Comparison of ENCODE assay signal across 2 cellular contexts in the genomic region with DNA sequence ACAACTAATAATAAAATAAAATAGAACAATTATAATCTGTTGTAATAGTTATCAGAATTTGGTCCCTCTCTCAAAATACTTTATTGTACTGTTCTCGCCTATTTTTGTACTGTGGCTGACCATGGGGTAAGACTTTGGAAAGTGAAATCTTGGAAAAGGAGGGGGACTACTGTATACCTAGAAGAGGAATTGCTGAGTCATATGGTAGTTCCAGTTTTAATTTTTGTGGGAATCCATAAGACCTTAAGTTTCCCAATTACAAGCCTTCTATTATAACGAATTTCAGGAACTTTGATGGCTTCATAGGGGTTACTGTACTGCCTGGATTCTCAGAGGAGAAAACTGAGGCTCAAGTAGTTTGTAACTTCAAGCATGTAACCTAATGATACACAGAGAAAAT.
A peak's percentile ranks its signal among the peaks of the same experiment; 100 is the strongest.
TF ChIP-seq lines count a peak whose summit lies in the region.

No MANE protein-coding gene starts in this region.

TF ChIP-seq in GM23338, 12 proteins besides CTCF, POLR2A, EP300 and RAD21:
- TF ChIP-seq, protein P1, sequence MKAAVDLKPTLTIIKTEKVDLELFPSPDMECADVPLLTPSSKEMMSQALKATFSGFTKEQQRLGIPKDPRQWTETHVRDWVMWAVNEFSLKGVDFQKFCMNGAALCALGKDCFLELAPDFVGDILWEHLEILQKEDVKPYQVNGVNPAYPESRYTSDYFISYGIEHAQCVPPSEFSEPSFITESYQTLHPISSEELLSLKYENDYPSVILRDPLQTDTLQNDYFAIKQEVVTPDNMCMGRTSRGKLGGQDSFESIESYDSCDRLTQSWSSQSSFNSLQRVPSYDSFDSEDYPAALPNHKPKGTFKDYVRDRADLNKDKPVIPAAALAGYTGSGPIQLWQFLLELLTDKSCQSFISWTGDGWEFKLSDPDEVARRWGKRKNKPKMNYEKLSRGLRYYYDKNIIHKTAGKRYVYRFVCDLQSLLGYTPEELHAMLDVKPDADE (IDR thresholded peaks at IDR 0.05), result no peak
- TF ChIP-seq JUNB (IDR thresholded peaks at IDR 0.05; ENCODE audit: unreplicated experiment) (no peak), POLR2AphosphoS5 (IDR thresholded peaks at IDR 0.05; ENCODE audit: low read depth) (no peak), EZH2 (IDR thresholded peaks at IDR 0.05; ENCODE audit: low read depth, unreplicated experiment) (no peak), STAT1 (IDR thresholded peaks at IDR 0.05; ENCODE audit: unreplicated experiment) (no peak), EZH2phosphoT487 (IDR thresholded peaks at IDR 0.05; ENCODE audit: unreplicated experiment) (no peak), NANOG (IDR thresholded peaks at IDR 0.05; ENCODE audit: borderline replicate concordance) (no peak)
- TF ChIP-seq, protein P2, sequence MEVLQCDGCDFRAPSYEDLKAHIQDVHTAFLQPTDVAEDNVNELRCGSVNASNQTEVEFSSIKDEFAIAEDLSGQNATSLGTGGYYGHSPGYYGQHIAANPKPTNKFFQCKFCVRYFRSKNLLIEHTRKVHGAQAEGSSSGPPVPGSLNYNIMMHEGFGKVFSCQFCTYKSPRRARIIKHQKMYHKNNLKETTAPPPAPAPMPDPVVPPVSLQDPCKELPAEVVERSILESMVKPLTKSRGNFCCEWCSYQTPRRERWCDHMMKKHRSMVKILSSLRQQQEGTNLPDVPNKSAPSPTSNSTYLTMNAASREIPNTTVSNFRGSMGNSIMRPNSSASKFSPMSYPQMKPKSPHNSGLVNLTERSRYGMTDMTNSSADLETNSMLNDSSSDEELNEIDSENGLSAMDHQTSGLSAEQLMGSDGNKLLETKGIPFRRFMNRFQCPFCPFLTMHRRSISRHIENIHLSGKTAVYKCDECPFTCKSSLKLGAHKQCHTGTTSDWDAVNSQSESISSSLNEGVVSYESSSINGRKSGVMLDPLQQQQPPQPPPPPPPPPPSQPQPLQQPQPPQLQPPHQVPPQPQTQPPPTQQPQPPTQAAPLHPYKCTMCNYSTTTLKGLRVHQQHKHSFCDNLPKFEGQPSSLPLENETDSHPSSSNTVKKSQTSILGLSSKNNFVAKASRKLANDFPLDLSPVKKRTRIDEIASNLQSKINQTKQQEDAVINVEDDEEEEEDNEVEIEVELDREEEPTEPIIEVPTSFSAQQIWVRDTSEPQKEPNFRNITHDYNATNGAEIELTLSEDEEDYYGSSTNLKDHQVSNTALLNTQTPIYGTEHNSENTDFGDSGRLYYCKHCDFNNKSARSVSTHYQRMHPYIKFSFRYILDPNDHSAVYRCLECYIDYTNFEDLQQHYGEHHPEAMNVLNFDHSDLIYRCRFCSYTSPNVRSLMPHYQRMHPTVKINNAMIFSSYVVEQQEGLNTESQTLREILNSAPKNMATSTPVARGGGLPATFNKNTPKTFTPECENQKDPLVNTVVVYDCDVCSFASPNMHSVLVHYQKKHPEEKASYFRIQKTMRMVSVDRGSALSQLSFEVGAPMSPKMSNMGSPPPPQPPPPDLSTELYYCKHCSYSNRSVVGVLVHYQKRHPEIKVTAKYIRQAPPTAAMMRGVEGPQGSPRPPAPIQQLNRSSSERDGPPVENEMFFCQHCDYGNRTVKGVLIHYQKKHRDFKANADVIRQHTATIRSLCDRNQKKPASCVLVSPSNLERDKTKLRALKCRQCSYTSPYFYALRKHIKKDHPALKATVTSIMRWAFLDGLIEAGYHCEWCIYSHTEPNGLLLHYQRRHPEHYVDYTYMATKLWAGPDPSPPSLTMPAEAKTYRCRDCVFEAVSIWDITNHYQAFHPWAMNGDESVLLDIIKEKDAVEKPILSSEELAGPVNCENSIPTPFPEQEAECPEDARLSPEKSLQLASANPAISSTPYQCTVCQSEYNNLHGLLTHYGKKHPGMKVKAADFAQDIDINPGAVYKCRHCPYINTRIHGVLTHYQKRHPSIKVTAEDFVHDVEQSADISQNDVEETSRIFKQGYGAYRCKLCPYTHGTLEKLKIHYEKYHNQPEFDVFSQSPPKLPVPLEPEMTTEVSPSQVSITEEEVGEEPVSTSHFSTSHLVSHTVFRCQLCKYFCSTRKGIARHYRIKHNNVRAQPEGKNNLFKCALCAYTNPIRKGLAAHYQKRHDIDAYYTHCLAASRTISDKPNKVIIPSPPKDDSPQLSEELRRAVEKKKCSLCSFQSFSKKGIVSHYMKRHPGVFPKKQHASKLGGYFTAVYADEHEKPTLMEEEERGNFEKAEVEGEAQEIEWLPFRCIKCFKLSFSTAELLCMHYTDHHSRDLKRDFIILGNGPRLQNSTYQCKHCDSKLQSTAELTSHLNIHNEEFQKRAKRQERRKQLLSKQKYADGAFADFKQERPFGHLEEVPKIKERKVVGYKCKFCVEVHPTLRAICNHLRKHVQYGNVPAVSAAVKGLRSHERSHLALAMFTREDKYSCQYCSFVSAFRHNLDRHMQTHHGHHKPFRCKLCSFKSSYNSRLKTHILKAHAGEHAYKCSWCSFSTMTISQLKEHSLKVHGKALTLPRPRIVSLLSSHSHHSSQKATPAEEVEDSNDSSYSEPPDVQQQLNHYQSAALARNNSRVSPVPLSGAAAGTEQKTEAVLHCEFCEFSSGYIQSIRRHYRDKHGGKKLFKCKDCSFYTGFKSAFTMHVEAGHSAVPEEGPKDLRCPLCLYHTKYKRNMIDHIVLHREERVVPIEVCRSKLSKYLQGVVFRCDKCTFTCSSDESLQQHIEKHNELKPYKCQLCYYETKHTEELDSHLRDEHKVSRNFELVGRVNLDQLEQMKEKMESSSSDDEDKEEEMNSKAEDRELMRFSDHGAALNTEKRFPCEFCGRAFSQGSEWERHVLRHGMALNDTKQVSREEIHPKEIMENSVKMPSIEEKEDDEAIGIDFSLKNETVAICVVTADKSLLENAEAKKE (CRISPR knock-in tag; IDR thresholded peaks at IDR 0.05), result no peak

TF ChIP-seq in K562, 482 proteins besides CTCF, POLR2A, EP300 and RAD21 (continues in another document):
- TF ChIP-seq, protein P3, sequence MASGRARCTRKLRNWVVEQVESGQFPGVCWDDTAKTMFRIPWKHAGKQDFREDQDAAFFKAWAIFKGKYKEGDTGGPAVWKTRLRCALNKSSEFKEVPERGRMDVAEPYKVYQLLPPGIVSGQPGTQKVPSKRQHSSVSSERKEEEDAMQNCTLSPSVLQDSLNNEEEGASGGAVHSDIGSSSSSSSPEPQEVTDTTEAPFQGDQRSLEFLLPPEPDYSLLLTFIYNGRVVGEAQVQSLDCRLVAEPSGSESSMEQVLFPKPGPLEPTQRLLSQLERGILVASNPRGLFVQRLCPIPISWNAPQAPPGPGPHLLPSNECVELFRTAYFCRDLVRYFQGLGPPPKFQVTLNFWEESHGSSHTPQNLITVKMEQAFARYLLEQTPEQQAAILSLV (tag; IDR thresholded peaks at IDR 0.05), result no peak
- TF ChIP-seq, protein P4, sequence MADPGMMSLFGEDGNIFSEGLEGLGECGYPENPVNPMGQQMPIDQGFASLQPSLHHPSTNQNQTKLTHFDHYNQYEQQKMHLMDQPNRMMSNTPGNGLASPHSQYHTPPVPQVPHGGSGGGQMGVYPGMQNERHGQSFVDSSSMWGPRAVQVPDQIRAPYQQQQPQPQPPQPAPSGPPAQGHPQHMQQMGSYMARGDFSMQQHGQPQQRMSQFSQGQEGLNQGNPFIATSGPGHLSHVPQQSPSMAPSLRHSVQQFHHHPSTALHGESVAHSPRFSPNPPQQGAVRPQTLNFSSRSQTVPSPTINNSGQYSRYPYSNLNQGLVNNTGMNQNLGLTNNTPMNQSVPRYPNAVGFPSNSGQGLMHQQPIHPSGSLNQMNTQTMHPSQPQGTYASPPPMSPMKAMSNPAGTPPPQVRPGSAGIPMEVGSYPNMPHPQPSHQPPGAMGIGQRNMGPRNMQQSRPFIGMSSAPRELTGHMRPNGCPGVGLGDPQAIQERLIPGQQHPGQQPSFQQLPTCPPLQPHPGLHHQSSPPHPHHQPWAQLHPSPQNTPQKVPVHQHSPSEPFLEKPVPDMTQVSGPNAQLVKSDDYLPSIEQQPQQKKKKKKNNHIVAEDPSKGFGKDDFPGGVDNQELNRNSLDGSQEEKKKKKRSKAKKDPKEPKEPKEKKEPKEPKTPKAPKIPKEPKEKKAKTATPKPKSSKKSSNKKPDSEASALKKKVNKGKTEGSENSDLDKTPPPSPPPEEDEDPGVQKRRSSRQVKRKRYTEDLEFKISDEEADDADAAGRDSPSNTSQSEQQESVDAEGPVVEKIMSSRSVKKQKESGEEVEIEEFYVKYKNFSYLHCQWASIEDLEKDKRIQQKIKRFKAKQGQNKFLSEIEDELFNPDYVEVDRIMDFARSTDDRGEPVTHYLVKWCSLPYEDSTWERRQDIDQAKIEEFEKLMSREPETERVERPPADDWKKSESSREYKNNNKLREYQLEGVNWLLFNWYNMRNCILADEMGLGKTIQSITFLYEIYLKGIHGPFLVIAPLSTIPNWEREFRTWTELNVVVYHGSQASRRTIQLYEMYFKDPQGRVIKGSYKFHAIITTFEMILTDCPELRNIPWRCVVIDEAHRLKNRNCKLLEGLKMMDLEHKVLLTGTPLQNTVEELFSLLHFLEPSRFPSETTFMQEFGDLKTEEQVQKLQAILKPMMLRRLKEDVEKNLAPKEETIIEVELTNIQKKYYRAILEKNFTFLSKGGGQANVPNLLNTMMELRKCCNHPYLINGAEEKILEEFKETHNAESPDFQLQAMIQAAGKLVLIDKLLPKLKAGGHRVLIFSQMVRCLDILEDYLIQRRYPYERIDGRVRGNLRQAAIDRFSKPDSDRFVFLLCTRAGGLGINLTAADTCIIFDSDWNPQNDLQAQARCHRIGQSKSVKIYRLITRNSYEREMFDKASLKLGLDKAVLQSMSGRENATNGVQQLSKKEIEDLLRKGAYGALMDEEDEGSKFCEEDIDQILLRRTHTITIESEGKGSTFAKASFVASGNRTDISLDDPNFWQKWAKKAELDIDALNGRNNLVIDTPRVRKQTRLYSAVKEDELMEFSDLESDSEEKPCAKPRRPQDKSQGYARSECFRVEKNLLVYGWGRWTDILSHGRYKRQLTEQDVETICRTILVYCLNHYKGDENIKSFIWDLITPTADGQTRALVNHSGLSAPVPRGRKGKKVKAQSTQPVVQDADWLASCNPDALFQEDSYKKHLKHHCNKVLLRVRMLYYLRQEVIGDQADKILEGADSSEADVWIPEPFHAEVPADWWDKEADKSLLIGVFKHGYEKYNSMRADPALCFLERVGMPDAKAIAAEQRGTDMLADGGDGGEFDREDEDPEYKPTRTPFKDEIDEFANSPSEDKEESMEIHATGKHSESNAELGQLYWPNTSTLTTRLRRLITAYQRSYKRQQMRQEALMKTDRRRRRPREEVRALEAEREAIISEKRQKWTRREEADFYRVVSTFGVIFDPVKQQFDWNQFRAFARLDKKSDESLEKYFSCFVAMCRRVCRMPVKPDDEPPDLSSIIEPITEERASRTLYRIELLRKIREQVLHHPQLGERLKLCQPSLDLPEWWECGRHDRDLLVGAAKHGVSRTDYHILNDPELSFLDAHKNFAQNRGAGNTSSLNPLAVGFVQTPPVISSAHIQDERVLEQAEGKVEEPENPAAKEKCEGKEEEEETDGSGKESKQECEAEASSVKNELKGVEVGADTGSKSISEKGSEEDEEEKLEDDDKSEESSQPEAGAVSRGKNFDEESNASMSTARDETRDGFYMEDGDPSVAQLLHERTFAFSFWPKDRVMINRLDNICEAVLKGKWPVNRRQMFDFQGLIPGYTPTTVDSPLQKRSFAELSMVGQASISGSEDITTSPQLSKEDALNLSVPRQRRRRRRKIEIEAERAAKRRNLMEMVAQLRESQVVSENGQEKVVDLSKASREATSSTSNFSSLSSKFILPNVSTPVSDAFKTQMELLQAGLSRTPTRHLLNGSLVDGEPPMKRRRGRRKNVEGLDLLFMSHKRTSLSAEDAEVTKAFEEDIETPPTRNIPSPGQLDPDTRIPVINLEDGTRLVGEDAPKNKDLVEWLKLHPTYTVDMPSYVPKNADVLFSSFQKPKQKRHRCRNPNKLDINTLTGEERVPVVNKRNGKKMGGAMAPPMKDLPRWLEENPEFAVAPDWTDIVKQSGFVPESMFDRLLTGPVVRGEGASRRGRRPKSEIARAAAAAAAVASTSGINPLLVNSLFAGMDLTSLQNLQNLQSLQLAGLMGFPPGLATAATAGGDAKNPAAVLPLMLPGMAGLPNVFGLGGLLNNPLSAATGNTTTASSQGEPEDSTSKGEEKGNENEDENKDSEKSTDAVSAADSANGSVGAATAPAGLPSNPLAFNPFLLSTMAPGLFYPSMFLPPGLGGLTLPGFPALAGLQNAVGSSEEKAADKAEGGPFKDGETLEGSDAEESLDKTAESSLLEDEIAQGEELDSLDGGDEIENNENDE (IDR thresholded peaks at IDR 0.05; ENCODE audit: low read depth, low read length), result no peak
- TF ChIP-seq TEAD2 (tag; IDR thresholded peaks at IDR 0.05) (no peak), NELFE (IDR thresholded peaks at IDR 0.05; ENCODE audit: insufficient read depth, insufficient read length) (no peak), C11orf30 (IDR thresholded peaks at IDR 0.05; ENCODE audit: low read depth) (peak; percentile 69), MAFF (IDR thresholded peaks at IDR 0.05; ENCODE audit: low read length) (peak; percentile 54; the same call in 1 of the 2 replicates), FOXA1 (IDR thresholded peaks at IDR 0.05; ENCODE audit: borderline replicate concordance) (no peak), SMAD4 (CRISPR knock-in tag; conservative IDR thresholded peaks at IDR 0.05) (no peak), MAFK (IDR thresholded peaks at IDR 0.05; ENCODE audit: low read length) (peak; percentile 60; the same call in 1 of the 2 replicates), MAFG (tag; conservative IDR thresholded peaks at IDR 0.05) (peak; percentile 72), ETS2 (tag; IDR thresholded peaks at IDR 0.05; ENCODE audit: borderline replicate concordance, poor library complexity, severe bottlenecking) (no peak), SLC30A9 (CRISPR knock-in tag; IDR thresholded peaks at IDR 0.05) (no peak)
- TF ChIP-seq, protein P5, sequence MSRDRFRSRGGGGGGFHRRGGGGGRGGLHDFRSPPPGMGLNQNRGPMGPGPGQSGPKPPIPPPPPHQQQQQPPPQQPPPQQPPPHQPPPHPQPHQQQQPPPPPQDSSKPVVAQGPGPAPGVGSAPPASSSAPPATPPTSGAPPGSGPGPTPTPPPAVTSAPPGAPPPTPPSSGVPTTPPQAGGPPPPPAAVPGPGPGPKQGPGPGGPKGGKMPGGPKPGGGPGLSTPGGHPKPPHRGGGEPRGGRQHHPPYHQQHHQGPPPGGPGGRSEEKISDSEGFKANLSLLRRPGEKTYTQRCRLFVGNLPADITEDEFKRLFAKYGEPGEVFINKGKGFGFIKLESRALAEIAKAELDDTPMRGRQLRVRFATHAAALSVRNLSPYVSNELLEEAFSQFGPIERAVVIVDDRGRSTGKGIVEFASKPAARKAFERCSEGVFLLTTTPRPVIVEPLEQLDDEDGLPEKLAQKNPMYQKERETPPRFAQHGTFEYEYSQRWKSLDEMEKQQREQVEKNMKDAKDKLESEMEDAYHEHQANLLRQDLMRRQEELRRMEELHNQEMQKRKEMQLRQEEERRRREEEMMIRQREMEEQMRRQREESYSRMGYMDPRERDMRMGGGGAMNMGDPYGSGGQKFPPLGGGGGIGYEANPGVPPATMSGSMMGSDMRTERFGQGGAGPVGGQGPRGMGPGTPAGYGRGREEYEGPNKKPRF (IDR thresholded peaks at IDR 0.05; ENCODE audit: low read depth, low read length), result no peak
- TF ChIP-seq, protein P6, sequence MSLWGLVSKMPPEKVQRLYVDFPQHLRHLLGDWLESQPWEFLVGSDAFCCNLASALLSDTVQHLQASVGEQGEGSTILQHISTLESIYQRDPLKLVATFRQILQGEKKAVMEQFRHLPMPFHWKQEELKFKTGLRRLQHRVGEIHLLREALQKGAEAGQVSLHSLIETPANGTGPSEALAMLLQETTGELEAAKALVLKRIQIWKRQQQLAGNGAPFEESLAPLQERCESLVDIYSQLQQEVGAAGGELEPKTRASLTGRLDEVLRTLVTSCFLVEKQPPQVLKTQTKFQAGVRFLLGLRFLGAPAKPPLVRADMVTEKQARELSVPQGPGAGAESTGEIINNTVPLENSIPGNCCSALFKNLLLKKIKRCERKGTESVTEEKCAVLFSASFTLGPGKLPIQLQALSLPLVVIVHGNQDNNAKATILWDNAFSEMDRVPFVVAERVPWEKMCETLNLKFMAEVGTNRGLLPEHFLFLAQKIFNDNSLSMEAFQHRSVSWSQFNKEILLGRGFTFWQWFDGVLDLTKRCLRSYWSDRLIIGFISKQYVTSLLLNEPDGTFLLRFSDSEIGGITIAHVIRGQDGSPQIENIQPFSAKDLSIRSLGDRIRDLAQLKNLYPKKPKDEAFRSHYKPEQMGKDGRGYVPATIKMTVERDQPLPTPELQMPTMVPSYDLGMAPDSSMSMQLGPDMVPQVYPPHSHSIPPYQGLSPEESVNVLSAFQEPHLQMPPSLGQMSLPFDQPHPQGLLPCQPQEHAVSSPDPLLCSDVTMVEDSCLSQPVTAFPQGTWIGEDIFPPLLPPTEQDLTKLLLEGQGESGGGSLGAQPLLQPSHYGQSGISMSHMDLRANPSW (CRISPR knock-in tag; IDR thresholded peaks at IDR 0.05), result no peak
